Comparison of ENCODE assay signal across 16 cellular contexts in the genomic region with DNA sequence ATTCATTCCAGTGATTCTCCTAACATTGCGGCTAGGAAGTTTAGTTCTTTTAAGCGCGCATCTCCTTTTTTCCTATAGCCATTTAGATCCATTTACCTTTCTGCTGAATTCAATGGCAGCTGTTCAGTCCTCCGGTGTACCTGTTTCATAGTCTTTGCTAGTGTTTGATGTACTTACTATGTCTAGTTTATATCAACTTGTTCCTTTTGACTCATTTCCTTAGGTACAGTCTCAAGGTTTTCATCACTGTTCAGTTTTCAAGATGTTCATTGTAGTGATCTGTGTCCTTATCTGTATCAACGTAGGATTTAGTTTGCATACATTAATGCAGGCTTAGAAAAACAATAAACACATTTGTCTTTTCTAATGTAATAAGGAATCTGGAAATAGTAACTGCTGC. TPM values are rescaled to one million over a fixed set of nuclear protein-coding genes. Genes with fewer than 3 reads are reported as not detected.
DNase-seq lines count a peak whose midpoint lies in the region; ATAC-seq lines count a peak whose summit lies in the region.
"Had no signal": no experiment of that assay in that cellular context is flagged by ENCODE, and none has a peak within 500 bp of the region (broad histone marks: within the 10 kb centered on the region; RNA-seq: fewer than 3 reads in every experiment).

No MANE protein-coding gene starts in this region.

- H3K27ac ChIP-seq in rectal smooth muscle tissue (ENCODE audit: low read depth, low read length), result peak overlapping the region; percentile 68
- H3K27ac ChIP-seq: BLaER1 had no signal

- POLR2A ChIA-PET in T-cell (lab: Charles Lee), result interaction anchor here (0.6 to 1.4 kb wide), 5 partner anchors 10 to 163 kb away, joined by 3 to 5 read pairs (median 3); no protein-coding TSS in a partner anchor

- no peak overlapping the region for H3K9ac ChIP-seq in rectal smooth muscle tissue (ENCODE audit: low read length)
- H3K9ac ChIP-seq: BLaER1 had no signal

- peaks cover 17% of the 10 kb centered on the region for H3K4me1 ChIP-seq in rectal smooth muscle tissue (ENCODE audit: control insufficient read depth, insufficient read depth, low read length)

- peak overlapping the region; percentile 76 to 83 for H3K4me3 Mint-ChIP-seq in activated T-cell treated with anti-CD3 and anti-CD28 coated beads, Interleukin-2, amount 50 U/mL, for 72 hours
- peak overlapping the region in 2 of 3 donors; percentile 37 to 39 for H3K4me3 Mint-ChIP-seq in T-cell
- no peak overlapping the region for H3K4me3 Mint-ChIP-seq in activated T-helper 1 cell treated with anti-CD3 and anti-CD28 coated beads, Interleukin-12 subunit alpha, Interleukin-12 subunit beta, Interleukin-2, Interleukin-4 antibody, amounts not matched to agents 30 ng/mL and 10 ng/mL and 1 ng/mL, durations not matched to agents 14 hours and 24 hours and 36 hours
- H3K4me3 Mint-ChIP-seq: HFFc6 had no signal

- no peaks in the 10 kb centered on the region for H3K36me3 ChIP-seq in rectal smooth muscle tissue (ENCODE audit: control insufficient read depth, insufficient read depth, low read length)
- H3K36me3 ChIP-seq: BLaER1 had no signal

- no peak overlapping the region for H3K4me3 ChIP-seq in rectal smooth muscle tissue (ENCODE audit: low read length)
- H3K4me3 ChIP-seq: BLaER1 had no signal

- no peaks in the 10 kb centered on the region for H3K27me3 ChIP-seq in rectal smooth muscle tissue (ENCODE audit: control insufficient read depth, insufficient read depth, low read length)

- intact Hi-C loops in activated T-helper 1 cell treated with anti-CD3 and anti-CD28 coated beads, Interleukin-12 subunit alpha, Interleukin-12 subunit beta, Interleukin-2, Interleukin-4 antibody, amounts not matched to agents 30 ng/mL and 10 ng/mL and 1 ng/mL, durations not matched to agents 14 hours and 24 hours and 36 hours (cut with micrococcal nuclease), result loop anchor here (1.0 to 10.0 kb wide), 9 partner anchors 9 to 1475 kb away; partner anchors contain the start of gene MBNL1

- peaks cover 9% of the 10 kb centered on the region in 2 donors for H3K36me3 Mint-ChIP-seq in activated T-cell treated with anti-CD3 and anti-CD28 coated beads, Interleukin-2, amount 50 U/mL, for 72 hours (ENCODE audit: insufficient read depth in 2 of 2)
- no peaks in the 10 kb centered on the region for H3K36me3 Mint-ChIP-seq in T-cell
- peaks cover 9% of the 10 kb centered on the region for H3K36me3 Mint-ChIP-seq in activated T-helper 1 cell treated with anti-CD3 and anti-CD28 coated beads, Interleukin-12 subunit alpha, Interleukin-12 subunit beta, Interleukin-2, Interleukin-4 antibody, amounts not matched to agents 30 ng/mL and 10 ng/mL and 1 ng/mL, durations not matched to agents 14 hours and 24 hours and 36 hours (ENCODE audit: low read depth)

- no peaks in the 10 kb centered on the region for H3K27me3 Mint-ChIP-seq in activated T-cell treated with anti-CD3 and anti-CD28 coated beads, Interleukin-2, amount 50 U/mL, for 72 hours (ENCODE audit: low read depth)
- H3K27me3 Mint-ChIP-seq in T-cell, result no peaks in the 10 kb centered on the region
- H3K27me3 Mint-ChIP-seq in activated T-helper 1 cell treated with anti-CD3 and anti-CD28 coated beads, Interleukin-12 subunit alpha, Interleukin-12 subunit beta, Interleukin-2, Interleukin-4 antibody, amounts not matched to agents 30 ng/mL and 10 ng/mL and 1 ng/mL, durations not matched to agents 14 hours and 24 hours and 36 hours (ENCODE audit: insufficient read depth), result no peaks in the 10 kb centered on the region

- H3K4me1 Mint-ChIP-seq in activated T-cell treated with anti-CD3 and anti-CD28 coated beads, Interleukin-2, amount 50 U/mL, for 72 hours (ENCODE audit: low read depth), result peaks cover 95% of the 10 kb centered on the region
- H3K4me1 Mint-ChIP-seq in T-cell, result peaks cover 78 to 93% (median 81%) of the 10 kb centered on the region in 3 donors
- peaks cover 73% of the 10 kb centered on the region for H3K4me1 Mint-ChIP-seq in activated T-helper 1 cell treated with anti-CD3 and anti-CD28 coated beads, Interleukin-12 subunit alpha, Interleukin-12 subunit beta, Interleukin-2, Interleukin-4 antibody, amounts not matched to agents 30 ng/mL and 10 ng/mL and 1 ng/mL, durations not matched to agents 14 hours and 24 hours and 36 hours (ENCODE audit: low read depth)

- peak; percentile 69 to 70 for ATAC-seq in activated T-cell treated with anti-CD3 and anti-CD28 coated beads, Interleukin-2, amount 50 U/mL, for 72 hours (replicated peaks in 1 of 2)
- ATAC-seq in T-cell (replicated peaks in 1 of 4) (peak; percentile 59 to 66 (median 62)), GM19035 (IDR thresholded peaks at IDR 0.05; ENCODE audit: unreplicated experiment) (no peak)

- H3K9me3 Mint-ChIP-seq in activated T-cell treated with anti-CD3 and anti-CD28 coated beads, Interleukin-2, amount 50 U/mL, for 72 hours, result peaks cover 2 to 7% of the 10 kb centered on the region in 2 donors
- H3K9me3 Mint-ChIP-seq in T-cell, result no peaks in the 10 kb centered on the region
- peaks cover 4% of the 10 kb centered on the region for H3K9me3 Mint-ChIP-seq in activated T-helper 1 cell treated with anti-CD3 and anti-CD28 coated beads, Interleukin-12 subunit alpha, Interleukin-12 subunit beta, Interleukin-2, Interleukin-4 antibody, amounts not matched to agents 30 ng/mL and 10 ng/mL and 1 ng/mL, durations not matched to agents 14 hours and 24 hours and 36 hours
- H3K9me3 Mint-ChIP-seq: HFFc6 had no signal

- H3K27ac Mint-ChIP-seq in activated T-cell treated with anti-CD3 and anti-CD28 coated beads, Interleukin-2, amount 50 U/mL, for 72 hours, result peak overlapping the region; percentile 86
- peak overlapping the region; percentile 80 to 83 for H3K27ac Mint-ChIP-seq in T-cell
- peak overlapping the region; percentile 76 for H3K27ac Mint-ChIP-seq in activated T-helper 1 cell treated with anti-CD3 and anti-CD28 coated beads, Interleukin-12 subunit alpha, Interleukin-12 subunit beta, Interleukin-2, Interleukin-4 antibody, amounts not matched to agents 30 ng/mL and 10 ng/mL and 1 ng/mL, durations not matched to agents 14 hours and 24 hours and 36 hours
- H3K27ac Mint-ChIP-seq: HFFc6 had no signal

- CTCF ChIA-PET in T-cell (lab: Charles Lee), result interaction anchor here (0.7 to 1.3 kb wide), 4 partner anchors 12 to 94 kb away, joined by 3 read pairs; no protein-coding TSS in a partner anchor

- DNase-seq in activated T-cell treated with anti-CD3 and anti-CD28 coated beads, Interleukin-2, amount 50 U/mL, for 72 hours, result no peak
- no peak for DNase-seq in activated T-cell treated with anti-CD3 and anti-CD28 coated beads, Interleukin-2, amount 50 U/mL, for 48 hours
- DNase-seq in T-cell, result no peak
- DNase-seq in activated T-helper 1 cell treated with anti-CD3 and anti-CD28 coated beads, Interleukin-12 subunit alpha, Interleukin-12 subunit beta, Interleukin-2, Interleukin-4 antibody, amounts not matched to agents 30 ng/mL and 10 ng/mL and 1 ng/mL, durations not matched to agents 14 hours and 24 hours and 36 hours (ENCODE audit: low spot score), result no peak
- no peak for DNase-seq in NK-92 (lab: John Stamatoyannopoulos, UW; ENCODE audit: unreplicated experiment)
- DNase-seq: COR-L47; HFFc6; MV-4-11; NCI-H1417 treated with DMSO at 0.1 percent for 48 hours; NCI-H2029 treated with DMSO at 0.1 percent for 48 hours; NCI-H510A treated with DMSO at 0.1 percent for 48 hours; NK-92 treated with Interleukin-12 subunit alpha and Interleukin-12 subunit beta, amount 100 ng/mL, for 24 hours; OCI-M1 had no signal

RNA-seq across cellular contexts. Expression of gene MBNL1, which starts 59.0 kb away (rescaled TPM):
- 100 to 1,000 TPM; 299 to 323 TPM for total RNA-seq in activated T-cell treated with anti-CD3 and anti-CD28 coated beads, Interleukin-2, amount 50 U/mL, for 72 hours
- 100 to 1,000 TPM; 408 to 705 (median 423) TPM for total RNA-seq in T-cell
- total RNA-seq in activated T-helper 1 cell treated with anti-CD3 and anti-CD28 coated beads, Interleukin-12 subunit alpha, Interleukin-12 subunit beta, Interleukin-2, Interleukin-4 antibody, amounts not matched to agents 30 ng/mL and 10 ng/mL and 1 ng/mL, durations not matched to agents 14 hours and 24 hours and 36 hours, result 295 and 308 TPM in 2 replicates
